In genomic region chr9:87672586-87672985, GRCh38 we compare ENCODE assay signal across 28 cellular contexts.
"Had no signal": no experiment of that assay in that cellular context is flagged by ENCODE, and none has a peak within 500 bp of the region (broad histone marks: within the 10 kb centered on the region; RNA-seq: fewer than 3 reads in every experiment).

No MANE protein-coding gene starts in this region.

- H3K4me1 ChIP-seq: adrenal gland, SJCRH30 had no signal

- H3K4me1 Mint-ChIP-seq: activated CD4-positive, alpha-beta memory T cell treated with anti-CD3 and anti-CD28 coated beads, Interleukin-2, amount 10 ng/mL, durations not matched to agents 7 days and 5 days had no signal

- H3K27ac ChIP-seq: adrenal gland, brain microvascular endothelial cell, cardiac muscle cell, SJCRH30, SK-N-MC, WERI-Rb-1 had no signal

- H3K36me3 ChIP-seq: adrenal gland, brain microvascular endothelial cell, cardiac muscle cell, WERI-Rb-1 had no signal

- H3K9me3 Mint-ChIP-seq: activated CD4-positive, alpha-beta memory T cell treated with anti-CD3 and anti-CD28 coated beads, Interleukin-2, amount 10 ng/mL, durations not matched to agents 7 days and 5 days; activated naive CD4-positive, alpha-beta T cell treated with anti-CD3 and anti-CD28 coated beads for 36 hours; activated T-cell treated with anti-CD3 and anti-CD28 coated beads, Interleukin-2, amount 50 U/mL, for 24 hours had no signal

- H3K4me3 Mint-ChIP-seq: activated CD4-positive, alpha-beta memory T cell treated with anti-CD3 and anti-CD28 coated beads, Interleukin-2, amount 10 ng/mL, durations not matched to agents 7 days and 5 days; activated naive CD4-positive, alpha-beta T cell treated with anti-CD3 and anti-CD28 coated beads for 36 hours; activated T-cell treated with anti-CD3 and anti-CD28 coated beads, Interleukin-2, amount 50 U/mL, for 24 hours had no signal

- H3K27ac Mint-ChIP-seq: activated CD4-positive, alpha-beta memory T cell treated with anti-CD3 and anti-CD28 coated beads, Interleukin-2, amount 10 ng/mL, durations not matched to agents 7 days and 5 days; activated naive CD4-positive, alpha-beta T cell treated with anti-CD3 and anti-CD28 coated beads for 36 hours; activated naive CD4-positive, alpha-beta T cell treated with anti-CD3 and anti-CD28 coated beads, Interleukin-2, amount 50 U/mL, for 72 hours; activated T-cell treated with anti-CD3 and anti-CD28 coated beads, Interleukin-2, amount 50 U/mL, for 24 hours had no signal

- DNase-seq: activated CD4-positive, alpha-beta memory T cell treated with anti-CD3 and anti-CD28 coated beads, Interleukin-2, amount 10 ng/mL, durations not matched to agents 7 days and 5 days; activated CD4-positive, alpha-beta T cell treated with anti-CD3 and anti-CD28 coated beads for 1 hour; activated CD4-positive, alpha-beta T cell treated with anti-CD3 and anti-CD28 coated beads for 48 hours; activated CD4-positive, CD25-positive, alpha-beta regulatory T cell; activated gamma-delta T cell treated with Interleukin-2 at 50 U/mL for 16 hours; activated naive CD4-positive, alpha-beta T cell treated with anti-CD3 and anti-CD28 coated beads for 36 hours; activated T-cell treated with anti-CD3 and anti-CD28 coated beads, Interleukin-2, amount 50 U/mL, for 24 hours; adrenal gland; anterior cingulate cortex; brain microvascular endothelial cell; Kasumi-1; KG1; MG63; NCI-H1048; NCI-H1105 treated with DMSO at 0.1 percent for 48 hours; NCI-H1436; NCI-H1694; NCI-H2029; NCI-H345; NCI-H524 treated with DMSO at 0.1 percent for 48 hours; SHP77; SJCRH30; T1000; WERI-Rb-1 had no signal

- ATAC-seq: activated naive CD4-positive, alpha-beta T cell treated with anti-CD3 and anti-CD28 coated beads, Interleukin-2, amount 50 U/mL, for 72 hours; Panc1 had no signal

- H3K27me3 ChIP-seq: adrenal gland, brain microvascular endothelial cell, cardiac muscle cell, MG63, SJCRH30 had no signal

- H3K4me3 ChIP-seq: adrenal gland, cardiac muscle cell, MG63, SJCRH30, SK-N-MC had no signal
